Comparison of ENCODE assay signal across 25 cellular contexts in the genomic region with DNA sequence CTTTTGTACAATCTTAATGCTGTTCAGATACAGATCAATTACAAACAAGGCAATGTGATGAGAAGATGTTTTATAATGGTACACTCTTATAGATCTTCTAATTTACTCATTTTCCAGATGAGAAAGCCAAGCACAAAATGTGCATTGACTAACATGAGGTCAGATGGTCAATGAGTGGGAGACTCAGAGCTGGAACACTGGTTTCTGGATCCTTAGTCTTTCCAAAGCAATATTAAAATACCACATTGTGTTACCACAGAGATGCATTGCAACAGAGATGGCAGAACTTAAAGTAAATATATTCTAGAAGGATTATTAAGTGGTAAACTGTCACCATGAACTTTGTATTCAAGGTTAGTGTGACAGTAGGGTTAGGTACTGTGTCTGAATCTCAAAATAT.
"Had no signal": no experiment of that assay in that cellular context is flagged by ENCODE, and none has a peak within 500 bp of the region (broad histone marks: within the 10 kb centered on the region; RNA-seq: fewer than 3 reads in every experiment).

No MANE protein-coding gene starts in this region.

- H3K4me3 ChIP-seq: coronary artery, esophagus muscularis mucosa, gastrocnemius medialis, neural progenitor cell, right lobe of liver, thoracic aorta, tibial nerve, upper lobe of left lung, vagina had no signal

- H3K36me3 ChIP-seq: esophagus muscularis mucosa, gastrocnemius medialis, neural progenitor cell, right lobe of liver, thoracic aorta, tibial nerve, upper lobe of left lung, vagina had no signal

- H3K4me1 ChIP-seq: esophagus muscularis mucosa, gastrocnemius medialis, parathyroid adenoma, tibial nerve, upper lobe of left lung, vagina had no signal

- H3K36me3 Mint-ChIP-seq: naive thymus-derived CD4-positive, alpha-beta T cell; neural progenitor cell; stimulated activated naive B cell treated with anti-CD40 and anti-IgM and Interleukin-4, amounts not matched to agents 10 μg/mL and 1 μg/mL and 100 μg/mL, for 72 hours had no signal

- H3K9me3 Mint-ChIP-seq: nephron; neural progenitor cell; stimulated activated naive CD8-positive, alpha-beta T cell treated with anti-CD3 and anti-CD28 coated beads, Interleukin-15, Interleukin-2, amounts not matched to agents 100 ng/mL and 50 ng/mL, for 24 hours had no signal

- H3K9me3 ChIP-seq: esophagus muscularis mucosa, gastrocnemius medialis, right lobe of liver, thoracic aorta, tibial nerve, upper lobe of left lung, vagina had no signal

- H3K27ac Mint-ChIP-seq: naive thymus-derived CD4-positive, alpha-beta T cell; nephron; neural progenitor cell; progenitor cell of endocrine pancreas; stimulated activated naive B cell treated with anti-CD40 and anti-IgM and Interleukin-4, amounts not matched to agents 10 μg/mL and 1 μg/mL and 100 μg/mL, for 72 hours; stimulated activated naive CD8-positive, alpha-beta T cell treated with anti-CD3 and anti-CD28 coated beads, Interleukin-15, Interleukin-2, amounts not matched to agents 100 ng/mL and 50 ng/mL, for 24 hours had no signal

- ATAC-seq: gastrocnemius medialis; left lobe of liver; naive thymus-derived CD4-positive, alpha-beta T cell; right lobe of liver; stimulated activated naive B cell treated with anti-CD40 and anti-IgM and Interleukin-4, amounts not matched to agents 10 μg/mL and 1 μg/mL and 100 μg/mL, for 72 hours had no signal

- H3K79me2 ChIP-seq: parathyroid adenoma had no signal

- H3K27me3 ChIP-seq: esophagus muscularis mucosa, gastrocnemius medialis, right lobe of liver, tibial nerve, upper lobe of left lung, vagina had no signal

- H3K4me1 Mint-ChIP-seq: naive thymus-derived CD4-positive, alpha-beta T cell; stimulated activated naive B cell treated with anti-CD40 and anti-IgM and Interleukin-4, amounts not matched to agents 10 μg/mL and 1 μg/mL and 100 μg/mL, for 72 hours had no signal

- DNase-seq: dermis blood vessel endothelial cell; effector memory CD4-positive, alpha-beta T cell; foreskin fibroblast; gastrocnemius medialis; head of caudate nucleus; kidney; mesenchymal stem cell; midbrain; naive thymus-derived CD4-positive, alpha-beta T cell; right lobe of liver; stimulated activated CD4-positive, alpha-beta T cell treated with anti-CD3 and anti-CD28 coated beads, Interleukin-2, amount 100 ng/mL, for 24 hours; stimulated activated CD4-positive, alpha-beta T cell treated with anti-CD3 and anti-CD28 coated beads, Interleukin-4, amount 100 ng/mL, for 24 hours; stimulated activated naive B cell treated with anti-CD40 and anti-IgM and Interleukin-4, amounts not matched to agents 10 μg/mL and 1 μg/mL and 100 μg/mL, for 72 hours; upper lobe of left lung had no signal

- H3K4me3 Mint-ChIP-seq: naive thymus-derived CD4-positive, alpha-beta T cell; nephron; neural progenitor cell; stimulated activated naive B cell treated with anti-CD40 and anti-IgM and Interleukin-4, amounts not matched to agents 10 μg/mL and 1 μg/mL and 100 μg/mL, for 72 hours; stimulated activated naive CD8-positive, alpha-beta T cell treated with anti-CD3 and anti-CD28 coated beads, Interleukin-15, Interleukin-2, amounts not matched to agents 100 ng/mL and 50 ng/mL, for 24 hours had no signal

- H3K4me2 ChIP-seq: neural progenitor cell had no signal

- H3K27ac ChIP-seq: coronary artery, esophagus muscularis mucosa, gastrocnemius medialis, neural progenitor cell, parathyroid adenoma, right lobe of liver, thoracic aorta, tibial nerve, upper lobe of left lung, vagina had no signal

- H2AFZ ChIP-seq: neural progenitor cell, parathyroid adenoma had no signal

- H3K9ac ChIP-seq: neural progenitor cell, parathyroid adenoma had no signal

- H3K27me3 Mint-ChIP-seq: progenitor cell of endocrine pancreas; stimulated activated naive B cell treated with anti-CD40 and anti-IgM and Interleukin-4, amounts not matched to agents 10 μg/mL and 1 μg/mL and 100 μg/mL, for 72 hours; stimulated activated naive CD8-positive, alpha-beta T cell treated with anti-CD3 and anti-CD28 coated beads, Interleukin-15, Interleukin-2, amounts not matched to agents 100 ng/mL and 50 ng/mL, for 24 hours had no signal
